Comparison of ENCODE assay signal across 1 cellular context in genomic region chr14:31026395-31027096, GRCh38.
TF ChIP-seq lines count a peak whose summit lies in the region.

No MANE protein-coding gene starts in this region.

TF ChIP-seq in HepG2, 621 proteins besides CTCF, POLR2A, EP300 and RAD21 (continued from another document and continues in another):
- no peak; the same call in 1 of the 2 replicates for TF ChIP-seq ZNF280D (CRISPR knock-in tag; IDR thresholded peaks at IDR 0.05)
- 0 out of 2 replicates have a peak, but pooled peaks have one; percentile 94 for TF ChIP-seq ZNF124 (CRISPR knock-in tag; IDR thresholded peaks at IDR 0.05)
- TF ChIP-seq ZNF329 (CRISPR knock-in tag; IDR thresholded peaks at IDR 0.05; ENCODE audit: low read depth): peak; percentile 49; the same call in 1 of the 2 replicates
- peak; percentile 73 for TF ChIP-seq ZNF230 (CRISPR knock-in tag; IDR thresholded peaks at IDR 0.05)
- TF ChIP-seq, protein P1, sequence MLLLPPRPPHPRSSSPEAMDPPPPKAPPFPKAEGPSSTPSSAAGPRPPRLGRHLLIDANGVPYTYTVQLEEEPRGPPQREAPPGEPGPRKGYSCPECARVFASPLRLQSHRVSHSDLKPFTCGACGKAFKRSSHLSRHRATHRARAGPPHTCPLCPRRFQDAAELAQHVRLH (CRISPR knock-in tag; IDR thresholded peaks at IDR 0.05; ENCODE audit: borderline replicate concordance, low read depth): peak; percentile 81; the same call in 1 of the 2 replicates
- TF ChIP-seq, protein P2, sequence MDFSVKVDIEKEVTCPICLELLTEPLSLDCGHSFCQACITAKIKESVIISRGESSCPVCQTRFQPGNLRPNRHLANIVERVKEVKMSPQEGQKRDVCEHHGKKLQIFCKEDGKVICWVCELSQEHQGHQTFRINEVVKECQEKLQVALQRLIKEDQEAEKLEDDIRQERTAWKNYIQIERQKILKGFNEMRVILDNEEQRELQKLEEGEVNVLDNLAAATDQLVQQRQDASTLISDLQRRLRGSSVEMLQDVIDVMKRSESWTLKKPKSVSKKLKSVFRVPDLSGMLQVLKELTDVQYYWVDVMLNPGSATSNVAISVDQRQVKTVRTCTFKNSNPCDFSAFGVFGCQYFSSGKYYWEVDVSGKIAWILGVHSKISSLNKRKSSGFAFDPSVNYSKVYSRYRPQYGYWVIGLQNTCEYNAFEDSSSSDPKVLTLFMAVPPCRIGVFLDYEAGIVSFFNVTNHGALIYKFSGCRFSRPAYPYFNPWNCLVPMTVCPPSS (IDR thresholded peaks at IDR 0.05): no peak
- no peak; the same call in 1 of the 2 replicates for TF ChIP-seq PITX1 (CRISPR knock-in tag; IDR thresholded peaks at IDR 0.05)
- TF ChIP-seq DPF2 (CRISPR knock-in tag; IDR thresholded peaks at IDR 0.05; ENCODE audit: borderline replicate concordance, low read depth): no peak
- TF ChIP-seq KLF13 (CRISPR knock-in tag; IDR thresholded peaks at IDR 0.05): no peak
- TF ChIP-seq CREBL2 (CRISPR knock-in tag; IDR thresholded peaks at IDR 0.05; ENCODE audit: borderline replicate concordance): no peak; the same call in 1 of the 2 replicates
- TF ChIP-seq GTF3A (CRISPR knock-in tag; conservative IDR thresholded peaks at IDR 0.05): peak; percentile 96; the same call in 1 of the 2 replicates
- TF ChIP-seq, protein P3, sequence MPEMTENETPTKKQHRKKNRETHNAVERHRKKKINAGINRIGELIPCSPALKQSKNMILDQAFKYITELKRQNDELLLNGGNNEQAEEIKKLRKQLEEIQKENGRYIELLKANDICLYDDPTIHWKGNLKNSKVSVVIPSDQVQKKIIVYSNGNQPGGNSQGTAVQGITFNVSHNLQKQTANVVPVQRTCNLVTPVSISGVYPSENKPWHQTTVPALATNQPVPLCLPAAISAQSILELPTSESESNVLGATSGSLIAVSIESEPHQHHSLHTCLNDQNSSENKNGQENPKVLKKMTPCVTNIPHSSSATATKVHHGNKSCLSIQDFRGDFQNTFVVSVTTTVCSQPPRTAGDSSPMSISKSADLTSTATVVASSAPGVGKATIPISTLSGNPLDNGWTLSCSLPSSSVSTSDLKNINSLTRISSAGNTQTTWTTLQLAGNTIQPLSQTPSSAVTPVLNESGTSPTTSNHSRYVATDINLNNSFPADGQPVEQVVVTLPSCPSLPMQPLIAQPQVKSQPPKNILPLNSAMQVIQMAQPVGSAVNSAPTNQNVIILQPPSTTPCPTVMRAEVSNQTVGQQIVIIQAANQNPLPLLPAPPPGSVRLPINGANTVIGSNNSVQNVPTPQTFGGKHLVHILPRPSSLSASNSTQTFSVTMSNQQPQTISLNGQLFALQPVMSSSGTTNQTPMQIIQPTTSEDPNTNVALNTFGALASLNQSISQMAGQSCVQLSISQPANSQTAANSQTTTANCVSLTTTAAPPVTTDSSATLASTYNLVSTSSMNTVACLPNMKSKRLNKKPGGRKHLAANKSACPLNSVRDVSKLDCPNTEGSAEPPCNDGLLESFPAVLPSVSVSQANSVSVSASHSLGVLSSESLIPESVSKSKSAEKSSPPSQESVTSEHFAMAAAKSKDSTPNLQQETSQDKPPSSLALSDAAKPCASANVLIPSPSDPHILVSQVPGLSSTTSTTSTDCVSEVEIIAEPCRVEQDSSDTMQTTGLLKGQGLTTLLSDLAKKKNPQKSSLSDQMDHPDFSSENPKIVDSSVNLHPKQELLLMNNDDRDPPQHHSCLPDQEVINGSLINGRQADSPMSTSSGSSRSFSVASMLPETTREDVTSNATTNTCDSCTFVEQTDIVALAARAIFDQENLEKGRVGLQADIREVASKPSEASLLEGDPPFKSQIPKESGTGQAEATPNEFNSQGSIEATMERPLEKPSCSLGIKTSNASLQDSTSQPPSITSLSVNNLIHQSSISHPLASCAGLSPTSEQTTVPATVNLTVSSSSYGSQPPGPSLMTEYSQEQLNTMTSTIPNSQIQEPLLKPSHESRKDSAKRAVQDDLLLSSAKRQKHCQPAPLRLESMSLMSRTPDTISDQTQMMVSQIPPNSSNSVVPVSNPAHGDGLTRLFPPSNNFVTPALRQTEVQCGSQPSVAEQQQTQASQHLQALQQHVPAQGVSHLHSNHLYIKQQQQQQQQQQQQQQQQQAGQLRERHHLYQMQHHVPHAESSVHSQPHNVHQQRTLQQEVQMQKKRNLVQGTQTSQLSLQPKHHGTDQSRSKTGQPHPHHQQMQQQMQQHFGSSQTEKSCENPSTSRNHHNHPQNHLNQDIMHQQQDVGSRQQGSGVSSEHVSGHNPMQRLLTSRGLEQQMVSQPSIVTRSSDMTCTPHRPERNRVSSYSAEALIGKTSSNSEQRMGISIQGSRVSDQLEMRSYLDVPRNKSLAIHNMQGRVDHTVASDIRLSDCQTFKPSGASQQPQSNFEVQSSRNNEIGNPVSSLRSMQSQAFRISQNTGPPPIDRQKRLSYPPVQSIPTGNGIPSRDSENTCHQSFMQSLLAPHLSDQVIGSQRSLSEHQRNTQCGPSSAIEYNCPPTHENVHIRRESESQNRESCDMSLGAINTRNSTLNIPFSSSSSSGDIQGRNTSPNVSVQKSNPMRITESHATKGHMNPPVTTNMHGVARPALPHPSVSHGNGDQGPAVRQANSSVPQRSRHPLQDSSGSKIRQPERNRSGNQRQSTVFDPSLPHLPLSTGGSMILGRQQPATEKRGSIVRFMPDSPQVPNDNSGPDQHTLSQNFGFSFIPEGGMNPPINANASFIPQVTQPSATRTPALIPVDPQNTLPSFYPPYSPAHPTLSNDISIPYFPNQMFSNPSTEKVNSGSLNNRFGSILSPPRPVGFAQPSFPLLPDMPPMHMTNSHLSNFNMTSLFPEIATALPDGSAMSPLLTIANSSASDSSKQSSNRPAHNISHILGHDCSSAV (CRISPR knock-in tag; IDR thresholded peaks at IDR 0.05; ENCODE audit: borderline replicate concordance): peak; percentile 70; the same call in 1 of the 2 replicates
- no peak for TF ChIP-seq ATF4 (CRISPR knock-in tag; IDR thresholded peaks at IDR 0.05)
- TF ChIP-seq RXRA (CRISPR knock-in tag; IDR thresholded peaks at IDR 0.05): peak; percentile 67; the same call in 1 of the 2 replicates
- TF ChIP-seq KLF6 (CRISPR knock-in tag; IDR thresholded peaks at IDR 0.05): peak; percentile 53; the same call in 1 of the 2 replicates
- TF ChIP-seq, protein P4, sequence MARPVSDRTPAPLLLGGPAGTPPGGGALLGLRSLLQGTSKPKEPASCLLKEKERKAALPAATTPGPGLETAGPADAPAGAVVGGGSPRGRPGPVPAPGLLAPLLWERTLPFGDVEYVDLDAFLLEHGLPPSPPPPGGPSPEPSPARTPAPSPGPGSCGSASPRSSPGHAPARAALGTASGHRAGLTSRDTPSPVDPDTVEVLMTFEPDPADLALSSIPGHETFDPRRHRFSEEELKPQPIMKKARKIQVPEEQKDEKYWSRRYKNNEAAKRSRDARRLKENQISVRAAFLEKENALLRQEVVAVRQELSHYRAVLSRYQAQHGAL (CRISPR knock-in tag; IDR thresholded peaks at IDR 0.05; ENCODE audit: not compliant biosample characterization): peak; percentile 57
- TF ChIP-seq, protein P5, sequence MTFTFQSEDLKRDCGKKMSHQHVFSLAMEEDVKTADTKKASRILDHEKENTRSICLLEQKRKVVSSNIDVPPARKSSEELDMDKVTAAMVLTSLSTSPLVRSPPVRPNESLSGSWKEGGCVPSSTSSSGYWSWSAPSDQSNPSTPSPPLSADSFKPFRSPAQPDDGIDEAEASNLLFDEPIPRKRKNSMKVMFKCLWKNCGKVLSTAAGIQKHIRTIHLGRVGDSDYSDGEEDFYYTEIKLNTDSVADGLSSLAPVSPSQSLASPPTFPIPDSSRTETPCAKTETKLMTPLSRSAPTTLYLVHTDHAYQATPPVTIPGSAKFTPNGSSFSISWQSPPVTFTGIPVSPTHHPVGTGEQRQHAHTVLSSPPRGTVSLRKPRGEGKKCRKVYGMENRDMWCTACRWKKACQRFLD (CRISPR knock-in tag; IDR thresholded peaks at IDR 0.05; ENCODE audit: borderline replicate concordance): peak; percentile 78
- TF ChIP-seq ELF3 (CRISPR knock-in tag; IDR thresholded peaks at IDR 0.05): peak; percentile 92
- no peak for TF ChIP-seq ZNF496 (CRISPR knock-in tag; IDR thresholded peaks at IDR 0.05; ENCODE audit: insufficient replicate concordance)
- TF ChIP-seq CCAR2 (optimal IDR thresholded peaks at IDR 0.05; ENCODE audit: low read depth, low read length): peak; percentile 97
- TF ChIP-seq, protein P6, sequence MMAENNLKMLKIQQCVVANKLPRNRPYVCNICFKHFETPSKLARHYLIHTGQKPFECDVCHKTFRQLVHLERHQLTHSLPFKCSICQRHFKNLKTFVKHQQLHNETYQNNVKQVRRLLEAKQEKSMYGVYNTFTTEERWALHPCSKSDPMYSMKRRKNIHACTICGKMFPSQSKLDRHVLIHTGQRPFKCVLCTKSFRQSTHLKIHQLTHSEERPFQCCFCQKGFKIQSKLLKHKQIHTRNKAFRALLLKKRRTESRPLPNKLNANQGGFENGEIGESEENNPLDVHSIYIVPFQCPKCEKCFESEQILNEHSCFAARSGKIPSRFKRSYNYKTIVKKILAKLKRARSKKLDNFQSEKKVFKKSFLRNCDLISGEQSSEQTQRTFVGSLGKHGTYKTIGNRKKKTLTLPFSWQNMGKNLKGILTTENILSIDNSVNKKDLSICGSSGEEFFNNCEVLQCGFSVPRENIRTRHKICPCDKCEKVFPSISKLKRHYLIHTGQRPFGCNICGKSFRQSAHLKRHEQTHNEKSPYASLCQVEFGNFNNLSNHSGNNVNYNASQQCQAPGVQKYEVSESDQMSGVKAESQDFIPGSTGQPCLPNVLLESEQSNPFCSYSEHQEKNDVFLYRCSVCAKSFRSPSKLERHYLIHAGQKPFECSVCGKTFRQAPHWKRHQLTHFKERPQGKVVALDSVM (CRISPR knock-in tag; IDR thresholded peaks at IDR 0.05): peak; percentile 94
- 0 out of 2 replicates have a peak, but pooled peaks have one; percentile 53 for TF ChIP-seq ZNF367 (CRISPR knock-in tag; IDR thresholded peaks at IDR 0.05; ENCODE audit: borderline replicate concordance)
- peak; percentile 67; the same call in 1 of the 2 replicates for TF ChIP-seq NFKB2 (CRISPR knock-in tag; IDR thresholded peaks at IDR 0.05; ENCODE audit: borderline replicate concordance)
- TF ChIP-seq ZNF207 (IDR thresholded peaks at IDR 0.05; ENCODE audit: borderline replicate concordance): no peak
- peak; percentile 98 for TF ChIP-seq MAZ (IDR thresholded peaks at IDR 0.05; ENCODE audit: borderline replicate concordance, low read depth, low read length)
- peak; percentile 67 for TF ChIP-seq MAZ (CRISPR knock-in tag; IDR thresholded peaks at IDR 0.05; ENCODE audit: low read depth)
- TF ChIP-seq GPBP1L1 (CRISPR knock-in tag; IDR thresholded peaks at IDR 0.05): no peak
- TF ChIP-seq KDM1A (CRISPR knock-in tag; IDR thresholded peaks at IDR 0.05): no peak; the same call in none of the 2 replicates
- TF ChIP-seq ZNF251 (CRISPR knock-in tag; IDR thresholded peaks at IDR 0.05): 0 out of 2 replicates have a peak, but pooled peaks have one; percentile 20
- TF ChIP-seq TAF15 (IDR thresholded peaks at IDR 0.05; ENCODE audit: low read depth, low read length, poor library complexity, severe bottlenecking): no peak
- TF ChIP-seq MZF1 (CRISPR knock-in tag; IDR thresholded peaks at IDR 0.05; ENCODE audit: borderline replicate concordance): no peak
- TF ChIP-seq, protein P7, sequence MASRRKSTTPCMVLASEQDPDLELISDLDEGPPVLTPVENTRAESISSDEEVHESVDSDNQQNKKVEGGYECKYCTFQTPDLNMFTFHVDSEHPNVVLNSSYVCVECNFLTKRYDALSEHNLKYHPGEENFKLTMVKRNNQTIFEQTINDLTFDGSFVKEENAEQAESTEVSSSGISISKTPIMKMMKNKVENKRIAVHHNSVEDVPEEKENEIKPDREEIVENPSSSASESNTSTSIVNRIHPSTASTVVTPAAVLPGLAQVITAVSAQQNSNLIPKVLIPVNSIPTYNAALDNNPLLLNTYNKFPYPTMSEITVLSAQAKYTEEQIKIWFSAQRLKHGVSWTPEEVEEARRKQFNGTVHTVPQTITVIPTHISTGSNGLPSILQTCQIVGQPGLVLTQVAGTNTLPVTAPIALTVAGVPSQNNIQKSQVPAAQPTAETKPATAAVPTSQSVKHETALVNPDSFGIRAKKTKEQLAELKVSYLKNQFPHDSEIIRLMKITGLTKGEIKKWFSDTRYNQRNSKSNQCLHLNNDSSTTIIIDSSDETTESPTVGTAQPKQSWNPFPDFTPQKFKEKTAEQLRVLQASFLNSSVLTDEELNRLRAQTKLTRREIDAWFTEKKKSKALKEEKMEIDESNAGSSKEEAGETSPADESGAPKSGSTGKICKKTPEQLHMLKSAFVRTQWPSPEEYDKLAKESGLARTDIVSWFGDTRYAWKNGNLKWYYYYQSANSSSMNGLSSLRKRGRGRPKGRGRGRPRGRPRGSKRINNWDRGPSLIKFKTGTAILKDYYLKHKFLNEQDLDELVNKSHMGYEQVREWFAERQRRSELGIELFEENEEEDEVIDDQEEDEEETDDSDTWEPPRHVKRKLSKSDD (CRISPR knock-in tag; IDR thresholded peaks at IDR 0.05; ENCODE audit: low read depth): no peak
